ENCODE assay signal across 1 cellular context in genomic region chr1:119005870-119006405, GRCh38.
TF ChIP-seq lines count a peak whose summit lies in the region.

No MANE protein-coding gene starts in this region.

TF ChIP-seq in GM23338, 12 proteins besides CTCF, POLR2A, EP300 and RAD21:
- TF ChIP-seq EZH2 (IDR thresholded peaks at IDR 0.05; ENCODE audit: low read depth, unreplicated experiment) = peak; percentile 90
- TF ChIP-seq STAT1 (IDR thresholded peaks at IDR 0.05; ENCODE audit: unreplicated experiment) = no peak
- peak; percentile 16 for TF ChIP-seq EZH2phosphoT487 (IDR thresholded peaks at IDR 0.05; ENCODE audit: unreplicated experiment)
- TF ChIP-seq POLR2AphosphoS5 (IDR thresholded peaks at IDR 0.05; ENCODE audit: low read depth) = no peak
- no peak for TF ChIP-seq JUNB (IDR thresholded peaks at IDR 0.05; ENCODE audit: unreplicated experiment)
- TF ChIP-seq ZNF114 (CRISPR knock-in tag; IDR thresholded peaks at IDR 0.05) = no peak
- TF ChIP-seq ZNF462 (CRISPR knock-in tag; IDR thresholded peaks at IDR 0.05) = no peak
- no peak for TF ChIP-seq CREB1 (CRISPR knock-in tag; IDR thresholded peaks at IDR 0.05; ENCODE audit: low read depth)
- no peak for TF ChIP-seq NANOG (IDR thresholded peaks at IDR 0.05; ENCODE audit: borderline replicate concordance)
- TF ChIP-seq ZNF331 (CRISPR knock-in tag; IDR thresholded peaks at IDR 0.05; ENCODE audit: low read depth) = no peak
- TF ChIP-seq ETS1 (IDR thresholded peaks at IDR 0.05) = no peak
- no peak for TF ChIP-seq REST (IDR thresholded peaks at IDR 0.05; ENCODE audit: unreplicated experiment)
